ENCODE assay signal across 18 cellular contexts in the genomic region with DNA sequence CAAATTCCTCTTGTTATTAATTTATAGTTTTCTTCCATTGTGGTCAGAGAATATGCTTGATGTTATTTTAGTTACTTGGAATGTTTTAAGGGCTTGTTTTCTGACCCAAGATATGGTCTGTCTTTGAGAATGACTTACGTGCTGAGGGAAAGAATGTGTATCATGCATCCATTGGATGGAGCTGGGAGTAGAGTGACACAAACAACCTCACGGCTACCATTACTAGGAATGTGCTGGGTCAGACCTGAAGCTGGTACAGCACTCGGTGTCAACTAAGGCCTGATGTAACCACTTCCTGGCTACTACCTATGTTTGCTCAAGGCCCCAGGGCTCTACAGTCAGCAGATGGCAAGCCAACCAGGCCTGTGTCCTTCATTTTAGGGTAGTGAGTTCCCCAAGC.
DNase-seq lines count a peak whose midpoint lies in the region; ATAC-seq and TF ChIP-seq lines count a peak whose summit lies in the region.
"Had no signal": no experiment of that assay in that cellular context is flagged by ENCODE, and none has a peak within 500 bp of the region (broad histone marks: within the 10 kb centered on the region; RNA-seq: fewer than 3 reads in every experiment).

No MANE protein-coding gene starts in this region.

- BruUV-seq in IMR-90 (replicated peaks; lab: Mats Ljungman, UMichigan) = no TSS peak

- H3K4me1 ChIP-seq in IMR-90 (ENCODE audit: control insufficient read depth, insufficient read depth, low read length) (no peaks in the 10 kb centered on the region), osteoblast (ENCODE audit: insufficient read depth, low read length) (no peaks in the 10 kb centered on the region)
- H3K4me1 ChIP-seq: BLaER1 treated with 17β-estradiol and CSF1 and Interleukin-3, amounts not matched to agents 10 nM and 100 nM had no signal

- in situ Hi-C loops in IMR-90 (cut with MboI; ENCODE audit: low sequenced_read_pairs) = no loop called here
- in situ Hi-C loops in brain microvascular endothelial cell (cut with HindIII; ENCODE audit: low pct_ligation_motif_present, low sequenced_read_pairs) = no loop called here

- dilution Hi-C loops in IMR-90 (cut with HindIII; ENCODE audit: low sequenced_read_pairs, unreplicated experiment) = no loop called here

- no peaks in the 10 kb centered on the region for H3K27me3 ChIP-seq in IMR-90 (ENCODE audit: control insufficient read depth, insufficient read depth, low read length)
- no peaks in the 10 kb centered on the region for H3K27me3 ChIP-seq in brain microvascular endothelial cell (replicated peaks)
- H3K27me3 ChIP-seq in osteoblast (ENCODE audit: insufficient read depth, low read length) = no peaks in the 10 kb centered on the region
- H3K27me3 ChIP-seq: BLaER1 treated with 17β-estradiol and CSF1 and Interleukin-3, amounts not matched to agents 10 nM and 100 nM had no signal

- H3K9me3 ChIP-seq in IMR-90 (ENCODE audit: control insufficient read depth, insufficient read depth, low read length) (no peaks in the 10 kb centered on the region), osteoblast (ENCODE audit: low read depth, low read length) (no peaks in the 10 kb centered on the region)
- H3K9me3 ChIP-seq: BLaER1 treated with 17β-estradiol and CSF1 and Interleukin-3, amounts not matched to agents 10 nM and 100 nM had no signal

- H4K20me1 ChIP-seq in IMR-90 (ENCODE audit: insufficient read depth, low read length) (no peaks in the 10 kb centered on the region), osteoblast (ENCODE audit: insufficient read depth, low read length) (no peaks in the 10 kb centered on the region)
- H4K20me1 ChIP-seq: BLaER1 treated with 17β-estradiol and CSF1 and Interleukin-3, amounts not matched to agents 10 nM and 100 nM had no signal

- no peak overlapping the region for H2BK5ac ChIP-seq in IMR-90 (ENCODE audit: low read depth, low read length, poor library complexity, severe bottlenecking)

- no CpG with 5 or more reads among the region's 3 CpGs for WGBS in IMR-90 (ENCODE audit: extremely low coverage in 2 of 2, insufficient read length in 1 of 2), 2 experiments

- H4K91ac ChIP-seq in IMR-90 (ENCODE audit: insufficient read depth, low read depth, low read length) = no peak overlapping the region

- no peak overlapping the region for H4K5ac ChIP-seq in IMR-90 (ENCODE audit: low read depth, low read length)

- no peak overlapping the region for H3K56ac ChIP-seq in IMR-90 (ENCODE audit: extremely low read depth, insufficient read depth, low read length)

- no peak overlapping the region for H3K4ac ChIP-seq in IMR-90 (ENCODE audit: low read depth, low read length)

- no peak overlapping the region for H2BK120ac ChIP-seq in IMR-90 (ENCODE audit: low read depth, low read length)

- DNase-seq in EH (ENCODE audit: low read depth) (peak; percentile 26), IMR-90 (no peak), brain microvascular endothelial cell (peak; percentile 74), osteoblast (ENCODE audit: insufficient read length, low spot score, missing footprints) (no peak), RPMI8226 (no peak), MV-4-11 (lab: John Stamatoyannopoulos, UW) (no peak), substantia nigra (lab: John Stamatoyannopoulos, UW) (no peak)
- DNase-seq: ACHN; Calu3; CD4-positive, CD25-positive, alpha-beta regulatory T cell; DMS 273 treated with DMSO at 0.1 percent for 48 hours; DMS79 treated with DMSO at 0.1 percent for 48 hours; H9 had no signal

- no peak overlapping the region for H2AK9ac ChIP-seq in IMR-90 (replicated peaks; ENCODE audit: low read depth, low read length, poor library complexity)

- H2AFZ ChIP-seq in IMR-90 (replicated peaks; ENCODE audit: low read length, poor library complexity) (peak overlapping the region; percentile 13), osteoblast (ENCODE audit: low read length) (peak overlapping the region; percentile 20)
- H2AFZ ChIP-seq: GM23338 had no signal

- no peak for TF ChIP-seq RAD21 in IMR-90 (IDR thresholded peaks at IDR 0.05; ENCODE audit: low read length)

- H3K23ac ChIP-seq in IMR-90 (ENCODE audit: low read depth, low read length) = no peak overlapping the region

- intact Hi-C loops in IMR-90 (cut with micrococcal nuclease) = no loop called here

- no peak overlapping the region for H2BK15ac ChIP-seq in IMR-90 (ENCODE audit: low read depth, low read length)

- H3K4me3 ChIP-seq in IMR-90 (ENCODE audit: insufficient read depth, low read depth, low read length) = no peak overlapping the region
- no peak overlapping the region for H3K4me3 ChIP-seq in brain microvascular endothelial cell (ENCODE audit: low read depth, low read length)
- no peak overlapping the region for H3K4me3 ChIP-seq in osteoblast (ENCODE audit: insufficient read depth, low read length)
- H3K4me3 ChIP-seq: BLaER1 treated with 17β-estradiol and CSF1 and Interleukin-3, amounts not matched to agents 10 nM and 100 nM; GM12878; GM23338 had no signal

- H3K36me3 ChIP-seq in IMR-90 (ENCODE audit: control insufficient read depth, insufficient read depth, low read length) (no peaks in the 10 kb centered on the region), brain microvascular endothelial cell (replicated peaks) (no peaks in the 10 kb centered on the region), osteoblast (ENCODE audit: insufficient read depth, low read length) (no peaks in the 10 kb centered on the region)
- H3K36me3 ChIP-seq: BLaER1 treated with 17β-estradiol and CSF1 and Interleukin-3, amounts not matched to agents 10 nM and 100 nM had no signal

- no peak overlapping the region for H3K9ac ChIP-seq in IMR-90 (ENCODE audit: low read depth, low read length)
- H3K9ac ChIP-seq: BLaER1 treated with 17β-estradiol and CSF1 and Interleukin-3, amounts not matched to agents 10 nM and 100 nM had no signal

- no peaks in the 10 kb centered on the region for H3K9me1 ChIP-seq in IMR-90 (ENCODE audit: insufficient read depth, low read length)

- no peaks in the 10 kb centered on the region for H3K79me2 ChIP-seq in osteoblast (ENCODE audit: insufficient read depth, low read length)

- H2BK20ac ChIP-seq in IMR-90 (ENCODE audit: low read depth, low read length) = no peak overlapping the region

- TF ChIP-seq CTCF in IMR-90 (conservative IDR thresholded peaks at IDR 0.05; ENCODE audit: low read depth, low read length) (no peak), brain microvascular endothelial cell (IDR thresholded peaks at IDR 0.05; ENCODE audit: low read depth, low read length, missing control alignments) (no peak), osteoblast (IDR thresholded peaks at IDR 0.05; ENCODE audit: extremely low read depth, low read depth, low read length) (no peak)

- no peak overlapping the region for H3K27ac ChIP-seq in IMR-90 (ENCODE audit: insufficient read depth, low read length)
- peak overlapping the region; percentile 49 for H3K27ac ChIP-seq in brain microvascular endothelial cell
- H3K27ac ChIP-seq in osteoblast (ENCODE audit: low read depth, low read length) = no peak overlapping the region
- H3K27ac ChIP-seq in substantia nigra (ENCODE audit: low read depth, low read length, poor library complexity, severe bottlenecking) = no peak overlapping the region
- H3K27ac ChIP-seq: BLaER1 treated with 17β-estradiol and CSF1 and Interleukin-3, amounts not matched to agents 10 nM and 100 nM had no signal

- ATAC-seq in IMR-90 (ENCODE audit: low read depth) (no peak; the same call in 1 of the 2 replicates), esophagus mucosa (no peak)
- ATAC-seq: GM12878, GM23338, HepG2 had no signal

- H4K8ac ChIP-seq in IMR-90 (ENCODE audit: low read depth in 2 of 2, low read length in 2 of 2) = no peak overlapping the region

- CTCF ChIA-PET in IMR-90 (lab: Yijun Ruan, JAX) = no interaction called here

- no peak overlapping the region for H3K18ac ChIP-seq in IMR-90 (ENCODE audit: low read depth, low read length)

- POLR2A ChIA-PET in IMR-90 (lab: Charles Lee; ENCODE audit: unreplicated experiment) = no interaction called here

- H3K14ac ChIP-seq in IMR-90 (replicated peaks; ENCODE audit: low read depth, low read length) = no peak overlapping the region

- TF ChIP-seq POLR2A in IMR-90 (IDR thresholded peaks at IDR 0.05; ENCODE audit: low read depth, low read length) = no peak

- H2AK5ac ChIP-seq in IMR-90 (ENCODE audit: low read depth, low read length) = no peak overlapping the region

- H3K4me2 ChIP-seq in IMR-90 (ENCODE audit: low read depth, low read length) (no peak overlapping the region), osteoblast (ENCODE audit: insufficient read depth, low read length) (no peak overlapping the region)
- H3K4me2 ChIP-seq: BLaER1 treated with 17β-estradiol and CSF1 and Interleukin-3, amounts not matched to agents 10 nM and 100 nM; GM23338 had no signal

- H3K79me1 ChIP-seq in IMR-90 (ENCODE audit: low read depth in 1 of 2, low read length in 2 of 2) = no peaks in the 10 kb centered on the region

TF ChIP-seq in IMR-90, 13 proteins besides CTCF, POLR2A, EP300 and RAD21 (continues in another document):
- TF ChIP-seq SMC3 (IDR thresholded peaks at IDR 0.05; ENCODE audit: low read depth, low read length) (no peak), ELK1 (IDR thresholded peaks at IDR 0.05; ENCODE audit: borderline replicate concordance, low read depth, low read length) (no peak), MAZ (IDR thresholded peaks at IDR 0.05; ENCODE audit: borderline replicate concordance, low read depth, low read length) (no peak), MXI1 (IDR thresholded peaks at IDR 0.05; ENCODE audit: borderline replicate concordance, low read depth, low read length) (no peak), CEBPB (IDR thresholded peaks at IDR 0.05; ENCODE audit: low read depth, low read length) (no peak), MAFK (IDR thresholded peaks at IDR 0.05; ENCODE audit: low read depth, low read length) (no peak), BHLHE40 (IDR thresholded peaks at IDR 0.05; ENCODE audit: low read depth, low read length) (no peak), NFE2L2 (IDR thresholded peaks at IDR 0.05; ENCODE audit: low read depth, low read length) (no peak), RCOR1 (IDR thresholded peaks at IDR 0.05; ENCODE audit: insufficient replicate concordance, low read length) (no peak), CHD1 (IDR thresholded peaks at IDR 0.05; ENCODE audit: low read depth, low read length) (no peak), RFX5 (IDR thresholded peaks at IDR 0.05; ENCODE audit: low read depth, low read length) (no peak)

Comparison
In these comparisons a context has a peak if more than half of its experiments do, and no peak if none do; other contexts are left out.
1. DNase-seq: peak in EH (single experiment) and brain microvascular endothelial cell (single experiment); none in IMR-90 (single experiment), osteoblast (single experiment), RPMI8226 (single experiment), MV-4-11 (single experiment) and substantia nigra (0 of 49).